In genomic region chr7:101740981-101741725, GRCh38 we compare ENCODE assay signal across 13 cellular contexts.
DNase-seq lines count a peak whose midpoint lies in the region; ATAC-seq, FAIRE-seq and TF ChIP-seq lines count a peak whose summit lies in the region.
"Had no signal": no experiment of that assay in that cellular context is flagged by ENCODE, and none has a peak within 500 bp of the region (broad histone marks: within the 10 kb centered on the region; RNA-seq: fewer than 3 reads in every experiment).

No MANE protein-coding gene starts in this region.

- TF ChIP-seq POLR2A in gastrocnemius medialis (IDR thresholded peaks at IDR 0.05) = no peak

- peak; percentile 55 for ATAC-seq in HG03354 (IDR thresholded peaks at IDR 0.05; ENCODE audit: poor library complexity, severe bottlenecking, unreplicated experiment)
- ATAC-seq in gastrocnemius medialis = no peak

- intact Hi-C loops in gastrocnemius medialis (cut with DNase I; ENCODE audit: low total_unique reads) = loop anchor here (10.0 kb wide), 1 partner anchor 494 kb away; no protein-coding TSS in a partner anchor

- H3K36me3 ChIP-seq in gastrocnemius medialis = no peaks in the 10 kb centered on the region
- H3K36me3 ChIP-seq: adrenal gland had no signal

- H3K4me3 ChIP-seq in gastrocnemius medialis = no peak overlapping the region
- H3K4me3 ChIP-seq: adrenal gland had no signal

- peak; percentile 86 for FAIRE-seq in GM18507 (lab: Jason Lieb, UNC)

- peaks cover 0 to 12% (median 2%) of the 10 kb centered on the region in 3 donors for H3K27me3 ChIP-seq in gastrocnemius medialis
- H3K27me3 ChIP-seq: adrenal gland had no signal

- H3K4me1 ChIP-seq in gastrocnemius medialis = peaks cover 0 to 4% of the 10 kb centered on the region in 2 donors

- no peaks in the 10 kb centered on the region for H3K9me3 ChIP-seq in gastrocnemius medialis
- H3K9me3 ChIP-seq: adrenal gland, Caco-2 had no signal

- no peak for TF ChIP-seq CTCF in gastrocnemius medialis (IDR thresholded peaks at IDR 0.05 in 4 of 5, conservative IDR thresholded peaks at IDR 0.05 in 1 of 5)

- in situ Hi-C loops in gastrocnemius medialis (cut with MboI; ENCODE audit: low sequenced_read_pairs in 4 of 4) = no loop called here

- no peak overlapping the region for H3K27ac ChIP-seq in gastrocnemius medialis
- H3K27ac ChIP-seq: adrenal gland, parathyroid adenoma had no signal

- DNase-seq in AML-193 (lab: John Stamatoyannopoulos, UW) (peak; percentile 73 to 77), GM18507 (ENCODE audit: extremely low spot score, insufficient read length, low read depth) (no peak), UCSD-AML1 (lab: John Stamatoyannopoulos, UW; ENCODE audit: unreplicated experiment) (peak; percentile 30), midbrain (lab: John Stamatoyannopoulos, UW) (no peak), gastrocnemius medialis (no peak)
- no peak for DNase-seq in stimulated activated CD8-positive, alpha-beta memory T cell treated with anti-CD3 and anti-CD28 coated beads, Interleukin-4, amount 100 ng/mL, for 48 hours
- DNase-seq in stimulated activated CD4-positive, alpha-beta T cell treated with anti-CD3 and anti-CD28 coated beads, Interleukin-15, amount 100 ng/mL, for 24 hours = no peak
- DNase-seq: adrenal gland, Caco-2, glutamatergic neuron, NCI-H774 had no signal

Comparison
In these comparisons a context has a peak if more than half of its experiments do, and no peak if none do; other contexts are left out.
1. DNase-seq: peak in AML-193 (2 of 2) and UCSD-AML1 (single experiment); none in GM18507 (single experiment), stimulated activated CD8-positive, alpha-beta memory T cell treated with anti-CD3 and anti-CD28 coated beads, Interleukin-4, amount 100 ng/mL, for 48 hours (single experiment), midbrain (single experiment), stimulated activated CD4-positive, alpha-beta T cell treated with anti-CD3 and anti-CD28 coated beads, Interleukin-15, amount 100 ng/mL, for 24 hours (single experiment) and gastrocnemius medialis (0 of 2).